1 cellular context compared by ENCODE assay signal in genomic region chr2:203346624-203347023, GRCh38.
TF ChIP-seq lines count a peak whose summit lies in the region.

No MANE protein-coding gene starts in this region.

TF ChIP-seq in K562, 482 proteins besides CTCF, POLR2A, EP300 and RAD21 (continued from another document):
- TF ChIP-seq, protein P1, sequence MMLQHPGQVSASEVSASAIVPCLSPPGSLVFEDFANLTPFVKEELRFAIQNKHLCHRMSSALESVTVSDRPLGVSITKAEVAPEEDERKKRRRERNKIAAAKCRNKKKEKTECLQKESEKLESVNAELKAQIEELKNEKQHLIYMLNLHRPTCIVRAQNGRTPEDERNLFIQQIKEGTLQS (IDR thresholded peaks at IDR 0.05): peak; percentile 68
- TF ChIP-seq, protein P1 (CRISPR knock-in tag; conservative IDR thresholded peaks at IDR 0.05): no peak
- TF ChIP-seq DPF2 (IDR thresholded peaks at IDR 0.05): peak; percentile 13; the same call in 1 of the 2 replicates
- no peak for TF ChIP-seq MBD2 (IDR thresholded peaks at IDR 0.05; ENCODE audit: borderline replicate concordance, low read depth)
- TF ChIP-seq, protein P2, sequence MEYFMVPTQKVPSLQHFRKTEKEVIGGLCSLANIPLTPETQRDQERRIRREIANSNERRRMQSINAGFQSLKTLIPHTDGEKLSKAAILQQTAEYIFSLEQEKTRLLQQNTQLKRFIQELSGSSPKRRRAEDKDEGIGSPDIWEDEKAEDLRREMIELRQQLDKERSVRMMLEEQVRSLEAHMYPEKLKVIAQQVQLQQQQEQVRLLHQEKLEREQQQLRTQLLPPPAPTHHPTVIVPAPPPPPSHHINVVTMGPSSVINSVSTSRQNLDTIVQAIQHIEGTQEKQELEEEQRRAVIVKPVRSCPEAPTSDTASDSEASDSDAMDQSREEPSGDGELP (CRISPR knock-in tag; IDR thresholded peaks at IDR 0.05; ENCODE audit: borderline replicate concordance): no peak
- TF ChIP-seq ATF1 (CRISPR knock-in tag; IDR thresholded peaks at IDR 0.05): no peak
- no peak; the same call in 1 of the 2 replicates for TF ChIP-seq ATF1 (tag; IDR thresholded peaks at IDR 0.05)
- peak; percentile 52; the same call in 1 of the 2 replicates for TF ChIP-seq MECOM (CRISPR knock-in tag; IDR thresholded peaks at IDR 0.05)
- no peak for TF ChIP-seq E2F3 (CRISPR knock-in tag; IDR thresholded peaks at IDR 0.05)
- TF ChIP-seq, protein P3, sequence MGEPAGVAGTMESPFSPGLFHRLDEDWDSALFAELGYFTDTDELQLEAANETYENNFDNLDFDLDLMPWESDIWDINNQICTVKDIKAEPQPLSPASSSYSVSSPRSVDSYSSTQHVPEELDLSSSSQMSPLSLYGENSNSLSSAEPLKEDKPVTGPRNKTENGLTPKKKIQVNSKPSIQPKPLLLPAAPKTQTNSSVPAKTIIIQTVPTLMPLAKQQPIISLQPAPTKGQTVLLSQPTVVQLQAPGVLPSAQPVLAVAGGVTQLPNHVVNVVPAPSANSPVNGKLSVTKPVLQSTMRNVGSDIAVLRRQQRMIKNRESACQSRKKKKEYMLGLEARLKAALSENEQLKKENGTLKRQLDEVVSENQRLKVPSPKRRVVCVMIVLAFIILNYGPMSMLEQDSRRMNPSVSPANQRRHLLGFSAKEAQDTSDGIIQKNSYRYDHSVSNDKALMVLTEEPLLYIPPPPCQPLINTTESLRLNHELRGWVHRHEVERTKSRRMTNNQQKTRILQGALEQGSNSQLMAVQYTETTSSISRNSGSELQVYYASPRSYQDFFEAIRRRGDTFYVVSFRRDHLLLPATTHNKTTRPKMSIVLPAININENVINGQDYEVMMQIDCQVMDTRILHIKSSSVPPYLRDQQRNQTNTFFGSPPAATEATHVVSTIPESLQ (CRISPR knock-in tag; IDR thresholded peaks at IDR 0.05): no peak
- no peak for TF ChIP-seq TSC22D4 (tag; IDR thresholded peaks at IDR 0.05)
- no peak for TF ChIP-seq BRF1 (IDR thresholded peaks at IDR 0.05; ENCODE audit: borderline replicate concordance, extremely low read depth, insufficient read length)
- no peak for TF ChIP-seq SP1 (CRISPR knock-in tag; IDR thresholded peaks at IDR 0.05)
- TF ChIP-seq ELF1 (tag; IDR thresholded peaks at IDR 0.05): 0 out of 2 replicates have a peak, but pooled peaks have one; percentile 16
- no peak for TF ChIP-seq RBM22 (IDR thresholded peaks at IDR 0.05; ENCODE audit: low read depth, low read length, poor library complexity, severe bottlenecking)
- no peak for TF ChIP-seq HBP1 (CRISPR knock-in tag; IDR thresholded peaks at IDR 0.05)
